ENCODE assay signal across 16 cellular contexts in genomic region chr12:40141996-40142395, GRCh38.
"Had no signal": no experiment of that assay in that cellular context is flagged by ENCODE, and none has a peak within 500 bp of the region (broad histone marks: within the 10 kb centered on the region; RNA-seq: fewer than 3 reads in every experiment).

No MANE protein-coding gene starts in this region.

- H3K36me3 ChIP-seq: colonic mucosa, gastrocnemius medialis, heart right ventricle, lower lobe of right lung, ovary, right lobe of liver had no signal

- H3K4me1 ChIP-seq: colonic mucosa, gastrocnemius medialis, right lobe of liver had no signal

- H3K9me3 ChIP-seq: colonic mucosa, gastrocnemius medialis, heart right ventricle, lower lobe of right lung, ovary, right lobe of liver had no signal

- DNase-seq: activated B cell treated with CpG ODN at 0.5 μM for 24 hours; activated CD4-positive, alpha-beta memory T cell treated with anti-CD3 and anti-CD28 coated beads for 36 hours; activated CD4-positive, alpha-beta T cell treated with anti-CD3 and anti-CD28 coated beads for 4 hours; activated gamma-delta T cell treated with Interleukin-2 at 50 U/mL for 16 hours; activated T-cell treated with anti-CD3 and anti-CD28 coated beads for 4 hours; colonic mucosa; endodermal cell; erythroblast; gastrocnemius medialis; heart right ventricle; left colon; lower lobe of right lung; natural killer cell; ovary; right lobe of liver; stimulated activated CD4-positive, alpha-beta T cell treated with anti-CD3 and anti-CD28 coated beads, Interleukin-4, amount 100 ng/mL, for 24 hours had no signal

- H3K27ac ChIP-seq: colonic mucosa, gastrocnemius medialis, heart right ventricle, lower lobe of right lung, ovary, right lobe of liver had no signal

- H3K4me3 ChIP-seq: colonic mucosa, gastrocnemius medialis, heart right ventricle, lower lobe of right lung, ovary, right lobe of liver had no signal

- H3K27me3 ChIP-seq: colonic mucosa, gastrocnemius medialis, heart right ventricle, ovary, right lobe of liver had no signal
